In the genomic region with DNA sequence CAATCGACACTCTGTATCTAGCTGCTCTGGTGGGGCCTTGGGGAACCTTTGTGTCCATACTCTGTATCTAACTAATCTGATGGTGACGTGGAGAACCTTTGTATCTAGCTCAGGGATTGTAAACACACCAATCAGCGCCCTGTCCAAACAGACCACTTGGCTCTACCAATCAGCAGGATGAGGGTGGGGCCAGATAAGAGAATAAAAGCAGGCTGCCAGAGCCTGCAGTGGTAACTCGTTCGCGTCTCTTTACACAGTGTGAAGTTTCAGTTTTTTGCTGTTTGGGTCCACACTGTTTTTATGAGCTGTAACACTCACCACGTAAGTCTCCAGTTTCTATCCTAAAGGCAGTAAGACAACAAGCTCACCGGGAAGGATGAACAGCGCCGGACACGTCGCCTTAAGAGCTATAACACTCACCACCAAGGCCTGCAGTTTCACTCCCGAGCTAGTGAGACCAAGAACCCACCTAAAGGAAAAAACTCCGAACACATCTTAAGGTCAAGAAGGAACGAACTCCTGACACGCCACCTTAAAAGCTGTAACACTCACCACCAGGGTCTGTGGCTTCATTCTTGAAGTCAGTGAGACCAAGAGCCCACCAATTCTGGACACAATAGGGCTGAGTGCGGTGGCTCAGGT, we compare ENCODE assay signal across 16 cellular contexts.
A peak's percentile ranks its signal among the peaks of the same experiment; 100 is the strongest.
DNase-seq lines count a peak whose midpoint lies in the region; ATAC-seq and TF ChIP-seq lines count a peak whose summit lies in the region.
"Had no signal": no experiment of that assay in that cellular context is flagged by ENCODE, and none has a peak within 500 bp of the region (broad histone marks: within the 10 kb centered on the region; RNA-seq: fewer than 3 reads in every experiment).

No MANE protein-coding gene starts in this region.

- ATAC-seq in T-helper 17 cell: no peak
- ATAC-seq in stimulated activated memory B cell treated with anti-CD40 and anti-IgM and Interleukin-4, amounts not matched to agents 10 μg/mL and 1 μg/mL and 100 μg/mL, for 72 hours: no peak

- H3K27me3 Mint-ChIP-seq in activated T-cell treated with anti-CD3 and anti-CD28 coated beads, Interleukin-2, amount 50 U/mL, for 24 hours: no peaks in the 10 kb centered on the region
- H3K27me3 Mint-ChIP-seq in T-helper 17 cell (no peaks in the 10 kb centered on the region), immature natural killer cell (ENCODE audit: low read depth in 3 of 3) (peaks cover 0 to 6% (median 4%) of the 10 kb centered on the region in 3 donors)
- no peaks in the 10 kb centered on the region for H3K27me3 Mint-ChIP-seq in stimulated activated memory B cell treated with anti-CD40 and anti-IgM and Interleukin-4, amounts not matched to agents 10 μg/mL and 1 μg/mL and 100 μg/mL, for 72 hours

- H3K4me1 Mint-ChIP-seq in activated T-cell treated with anti-CD3 and anti-CD28 coated beads, Interleukin-2, amount 50 U/mL, for 24 hours (ENCODE audit: low read depth): peaks cover 34% of the 10 kb centered on the region
- peaks cover 22% of the 10 kb centered on the region for H3K4me1 Mint-ChIP-seq in T-helper 17 cell
- peaks cover 37 to 46% of the 10 kb centered on the region in 2 donors for H3K4me1 Mint-ChIP-seq in immature natural killer cell
- peaks cover 33% of the 10 kb centered on the region for H3K4me1 Mint-ChIP-seq in stimulated activated memory B cell treated with anti-CD40 and anti-IgM and Interleukin-4, amounts not matched to agents 10 μg/mL and 1 μg/mL and 100 μg/mL, for 72 hours

- H3K9me3 Mint-ChIP-seq in activated T-cell treated with anti-CD3 and anti-CD28 coated beads, Interleukin-2, amount 50 U/mL, for 24 hours: no peaks in the 10 kb centered on the region
- no peaks in the 10 kb centered on the region for H3K9me3 Mint-ChIP-seq in immature natural killer cell
- no peaks in the 10 kb centered on the region for H3K9me3 Mint-ChIP-seq in stimulated activated memory B cell treated with anti-CD40 and anti-IgM and Interleukin-4, amounts not matched to agents 10 μg/mL and 1 μg/mL and 100 μg/mL, for 72 hours

- H3K27ac ChIP-seq in PC-9: no peak overlapping the region

- no peaks in the 10 kb centered on the region for H3K27me3 ChIP-seq in PC-9 (ENCODE audit: insufficient read depth, low read depth)
- H3K27me3 ChIP-seq: body of pancreas, MG63, pancreas, upper lobe of left lung had no signal

- H4K20me1 ChIP-seq in PC-9 (ENCODE audit: insufficient read depth): no peaks in the 10 kb centered on the region

- H3K36me3 Mint-ChIP-seq in activated T-cell treated with anti-CD3 and anti-CD28 coated beads, Interleukin-2, amount 50 U/mL, for 24 hours (ENCODE audit: low read depth): peaks cover 8% of the 10 kb centered on the region
- H3K36me3 Mint-ChIP-seq in T-helper 17 cell (ENCODE audit: low read depth) (peaks cover 2% of the 10 kb centered on the region), immature natural killer cell (no peaks in the 10 kb centered on the region)
- H3K36me3 Mint-ChIP-seq in stimulated activated memory B cell treated with anti-CD40 and anti-IgM and Interleukin-4, amounts not matched to agents 10 μg/mL and 1 μg/mL and 100 μg/mL, for 72 hours: peaks cover 5% of the 10 kb centered on the region

- no TSS peak for BruUV-seq in PC-9 (replicated peaks; lab: Mats Ljungman, UMichigan)

- DNase-seq in activated T-cell treated with anti-CD3 and anti-CD28 coated beads, Interleukin-2, amount 50 U/mL, for 24 hours: no peak
- no peak for DNase-seq in activated T-cell treated with anti-CD3 and anti-CD28 coated beads for 4 hours
- no peak for DNase-seq in T-helper 17 cell
- DNase-seq in immature natural killer cell: no peak
- no peak for DNase-seq in PC-9
- no peak for DNase-seq in NK-92 (lab: John Stamatoyannopoulos, UW; ENCODE audit: unreplicated experiment)
- DNase-seq in stimulated activated CD8-positive, alpha-beta memory T cell treated with anti-CD3 and anti-CD28 coated beads, Interleukin-4, amount 100 ng/mL, for 48 hours: no peak
- DNase-seq: activated effector memory CD4-positive, alpha-beta T cell treated with Interleukin-2 at 50 U/mL for 16 hours; HCEC 1CT; MG63; NCI-H1930; stimulated activated CD4-positive, alpha-beta T cell treated with anti-CD3 and anti-CD28 coated beads, Interleukin-4, amount 100 ng/mL, for 24 hours had no signal

- CTCF ChIA-PET in PC-9 (lab: Charles Lee): no interaction called here

- H3K79me2 ChIP-seq in PC-9 (ENCODE audit: low read depth): peaks cover 19% of the 10 kb centered on the region

- H3K9me2 ChIP-seq in PC-9 (ENCODE audit: insufficient read depth): no peaks in the 10 kb centered on the region

- no peak overlapping the region for H3K4me2 ChIP-seq in PC-9

- no peak overlapping the region for H2AFZ ChIP-seq in PC-9

- H3K4me1 ChIP-seq in PC-9 (replicated peaks; ENCODE audit: insufficient read depth): peaks cover 15% of the 10 kb centered on the region

- H3K9me3 ChIP-seq in T-helper 17 cell (ENCODE audit: control insufficient read depth, low read length, poor library complexity, severe bottlenecking): no peaks in the 10 kb centered on the region
- no peaks in the 10 kb centered on the region for H3K9me3 ChIP-seq in PC-9 (ENCODE audit: insufficient read depth, low read depth)
- H3K9me3 ChIP-seq: body of pancreas, MG63, pancreas, upper lobe of left lung had no signal

- no peak for TF ChIP-seq CTCF in PC-9 (conservative IDR thresholded peaks at IDR 0.05)

- POLR2A ChIA-PET in PC-9 (lab: Charles Lee; ENCODE audit: unreplicated experiment): no interaction called here

- H3K4me3 Mint-ChIP-seq in activated T-cell treated with anti-CD3 and anti-CD28 coated beads, Interleukin-2, amount 50 U/mL, for 24 hours: peak overlapping the region; percentile 44
- H3K4me3 Mint-ChIP-seq in T-helper 17 cell (peak overlapping the region; percentile 94), immature natural killer cell (peak overlapping the region; percentile 92 to 97 (median 95))
- H3K4me3 Mint-ChIP-seq in stimulated activated memory B cell treated with anti-CD40 and anti-IgM and Interleukin-4, amounts not matched to agents 10 μg/mL and 1 μg/mL and 100 μg/mL, for 72 hours: peak overlapping the region; percentile 95

- H3F3A ChIP-seq in PC-9 (ENCODE audit: insufficient read depth, low read depth): peaks cover 8% of the 10 kb centered on the region; the same call in 1 of the 2 replicates

- no peaks in the 10 kb centered on the region for H3K36me3 ChIP-seq in PC-9 (ENCODE audit: low read depth)
- H3K36me3 ChIP-seq: MG63, pancreas, upper lobe of left lung had no signal

- no peak overlapping the region for H3K4me3 ChIP-seq in PC-9

- intact Hi-C loops in PC-9 (cut with micrococcal nuclease; ENCODE audit: unreplicated experiment): loop anchor here (2.0 to 10.0 kb wide), 2 partner anchors 133 to 365 kb away; no protein-coding TSS in a partner anchor

- peak overlapping the region; percentile 59 for H3K27ac Mint-ChIP-seq in activated T-cell treated with anti-CD3 and anti-CD28 coated beads, Interleukin-2, amount 50 U/mL, for 24 hours
- no peak overlapping the region for H3K27ac Mint-ChIP-seq in T-helper 17 cell
- H3K27ac Mint-ChIP-seq in immature natural killer cell: peak overlapping the region; percentile 46 to 98 (median 84)
- peak overlapping the region; percentile 88 for H3K27ac Mint-ChIP-seq in stimulated activated memory B cell treated with anti-CD40 and anti-IgM and Interleukin-4, amounts not matched to agents 10 μg/mL and 1 μg/mL and 100 μg/mL, for 72 hours

Comparison
In these comparisons a context has a peak if more than half of its experiments do, and no peak if none do; other contexts are left out.
1. H3K4me3 Mint-ChIP-seq: peak in every context shown above with its lines; median percentile 95 in immature natural killer cell; 95 in stimulated activated memory B cell treated with anti-CD40 and anti-IgM and Interleukin-4, amounts not matched to agents 10 μg/mL and 1 μg/mL and 100 μg/mL, for 72 hours; 94 in T-helper 17 cell; 44 in activated T-cell treated with anti-CD3 and anti-CD28 coated beads, Interleukin-2, amount 50 U/mL, for 24 hours.